21 cellular contexts compared by ENCODE assay signal in the genomic region with DNA sequence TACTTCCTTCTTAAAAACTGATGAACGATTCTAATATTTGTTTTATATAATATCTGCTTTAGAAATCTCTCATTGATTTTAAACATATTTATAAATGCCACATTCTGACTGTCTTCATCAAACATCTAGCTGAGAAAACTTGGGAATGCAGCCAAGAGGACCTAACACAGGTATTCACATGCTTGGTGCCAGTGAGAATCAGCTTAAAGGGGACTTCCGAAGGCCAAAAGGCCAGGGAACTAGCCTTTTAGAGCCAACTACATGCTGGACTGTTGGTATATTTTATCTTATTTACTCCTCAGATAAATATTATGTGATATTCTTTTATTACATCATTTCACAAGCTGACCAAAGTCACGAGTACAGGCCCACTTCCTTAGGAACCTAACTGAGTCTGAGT. TPM values are rescaled to one million over a fixed set of nuclear protein-coding genes. Genes with fewer than 3 reads are reported as not detected.
A peak's percentile ranks its signal among the peaks of the same experiment; 100 is the strongest.
DNase-seq lines count a peak whose midpoint lies in the region; ATAC-seq, FAIRE-seq and TF ChIP-seq lines count a peak whose summit lies in the region.
"Had no signal": no experiment of that assay in that cellular context is flagged by ENCODE, and none has a peak within 500 bp of the region (broad histone marks: within the 10 kb centered on the region; RNA-seq: fewer than 3 reads in every experiment).

No MANE protein-coding gene starts in this region.

- 18 to 23% methylated on average over 3 of the region's 3 CpGs for WGBS in pancreas, 2 donors

- peaks cover 3% of the 10 kb centered on the region for H3K9me3 Mint-ChIP-seq in glutamatergic neuron (ENCODE audit: unreplicated experiment)
- H3K9me3 Mint-ChIP-seq in activated CD4-positive, alpha-beta memory T cell treated with anti-CD3 and anti-CD28 coated beads, Interleukin-2, amount 10 ng/mL, durations not matched to agents 7 days and 5 days, result no peaks in the 10 kb centered on the region
- H3K9me3 Mint-ChIP-seq: activated CD4-positive, alpha-beta T cell treated with anti-CD3 and anti-CD28 coated beads, Interleukin-2, amount 10 ng/mL, durations not matched to agents 24 days and 14 days; central memory CD8-positive, alpha-beta T cell had no signal

- H3K4me1 ChIP-seq in cardiac muscle cell (ENCODE audit: low read depth), result peaks cover 27% of the 10 kb centered on the region
- peaks cover 0 to 4% (median 0%) of the 10 kb centered on the region in 3 donors for H3K4me1 ChIP-seq in pancreas
- no peaks in the 10 kb centered on the region for H3K4me1 ChIP-seq in upper lobe of right lung
- H3K4me1 ChIP-seq in effector memory CD4-positive, alpha-beta T cell (ENCODE audit: control insufficient read depth, insufficient read depth, low read length, poor library complexity, severe bottlenecking), result no peaks in the 10 kb centered on the region
- H3K4me1 ChIP-seq: Caco-2 had no signal

- no peak for FAIRE-seq in pancreas (lab: Jason Lieb, UNC)
- FAIRE-seq: GM18507 had no signal

- peak overlapping the region; percentile 93 for H3K27ac Mint-ChIP-seq in glutamatergic neuron (ENCODE audit: unreplicated experiment)
- no peak overlapping the region for H3K27ac Mint-ChIP-seq in activated CD4-positive, alpha-beta memory T cell treated with anti-CD3 and anti-CD28 coated beads, Interleukin-2, amount 10 ng/mL, durations not matched to agents 7 days and 5 days
- H3K27ac Mint-ChIP-seq: activated CD4-positive, alpha-beta T cell treated with anti-CD3 and anti-CD28 coated beads, Interleukin-2, amount 10 ng/mL, durations not matched to agents 24 days and 14 days; nephron progenitor cell; progenitor cell of endocrine pancreas; T-cell had no signal

- intact Hi-C loops in Right ventricle myocardium inferior (cut with DNase I), result no loop called here
- intact Hi-C loops in pancreas (cut with DNase I), result no loop called here
- intact Hi-C loops in upper lobe of right lung (cut with DNase I), result no loop called here

- CTCF ChIA-PET in activated CD4-positive, alpha-beta memory T cell treated with anti-CD3 and anti-CD28 coated beads, Interleukin-2, amount 10 ng/mL, durations not matched to agents 7 days and 5 days (lab: Charles Lee), result interaction anchor here (2.7 kb wide), 1 partner anchor 21 kb away, joined by 8 read pairs; no protein-coding TSS in a partner anchor

- peak overlapping the region; percentile 80 for H3K27ac ChIP-seq in cardiac muscle cell
- H3K27ac ChIP-seq in pancreas, result peak overlapping the region in 2 of 4 donors; percentile 35 to 55
- H3K27ac ChIP-seq in upper lobe of right lung, result peak overlapping the region; percentile 55
- H3K27ac ChIP-seq in effector memory CD4-positive, alpha-beta T cell (ENCODE audit: insufficient read depth, low read length, poor library complexity, severe bottlenecking), result no peak overlapping the region
- H3K27ac ChIP-seq: adrenal gland had no signal

- POLR2A ChIA-PET in activated CD4-positive, alpha-beta memory T cell treated with anti-CD3 and anti-CD28 coated beads, Interleukin-2, amount 10 ng/mL, durations not matched to agents 7 days and 5 days (lab: Charles Lee), result no interaction called here

- H3K27me3 ChIP-seq in cardiac muscle cell (no peaks in the 10 kb centered on the region), pancreas (no peaks in the 10 kb centered on the region), upper lobe of right lung (no peaks in the 10 kb centered on the region)
- H3K27me3 ChIP-seq in effector memory CD4-positive, alpha-beta T cell (replicated peaks; ENCODE audit: control insufficient read depth, insufficient read depth, low read length, poor library complexity, severe bottlenecking), result peaks cover 3% of the 10 kb centered on the region
- H3K27me3 ChIP-seq: adrenal gland, BE2C had no signal

- peaks cover 6% of the 10 kb centered on the region for H3K27me3 Mint-ChIP-seq in glutamatergic neuron (ENCODE audit: unreplicated experiment)
- H3K27me3 Mint-ChIP-seq in activated CD4-positive, alpha-beta memory T cell treated with anti-CD3 and anti-CD28 coated beads, Interleukin-2, amount 10 ng/mL, durations not matched to agents 7 days and 5 days, result peaks cover 11% of the 10 kb centered on the region
- H3K27me3 Mint-ChIP-seq: progenitor cell of endocrine pancreas had no signal

- H3K36me3 ChIP-seq in cardiac muscle cell (no peaks in the 10 kb centered on the region), pancreas (no peaks in the 10 kb centered on the region), upper lobe of right lung (no peaks in the 10 kb centered on the region)
- H3K36me3 ChIP-seq in effector memory CD4-positive, alpha-beta T cell (ENCODE audit: control insufficient read depth, insufficient read depth, low read length), result no peaks in the 10 kb centered on the region
- H3K36me3 ChIP-seq: adrenal gland, BE2C had no signal

- no peaks in the 10 kb centered on the region for H3K9me3 ChIP-seq in cardiac muscle cell (ENCODE audit: low read depth)
- H3K9me3 ChIP-seq in pancreas, result no peaks in the 10 kb centered on the region
- no peaks in the 10 kb centered on the region for H3K9me3 ChIP-seq in upper lobe of right lung
- no peaks in the 10 kb centered on the region for H3K9me3 ChIP-seq in effector memory CD4-positive, alpha-beta T cell (ENCODE audit: control insufficient read depth, low read length)
- H3K9me3 ChIP-seq: adrenal gland, BE2C, Caco-2 had no signal

- TF ChIP-seq CTCF in cardiac muscle cell (IDR thresholded peaks at IDR 0.05; ENCODE audit: low read depth, low read length), result no peak
- no peak for TF ChIP-seq CTCF in glutamatergic neuron (IDR thresholded peaks at IDR 0.05; ENCODE audit: partially characterized antibody, unreplicated experiment)
- TF ChIP-seq CTCF in pancreas (IDR thresholded peaks at IDR 0.05), result no peak
- TF ChIP-seq CTCF in upper lobe of right lung (IDR thresholded peaks at IDR 0.05), result no peak

- ATAC-seq in Right ventricle myocardium inferior (no peak), pancreas (peak in 3 of 4 donors; percentile 31 to 61 (median 56)), upper lobe of right lung (no peak)
- ATAC-seq: T-cell had no signal

- H3K4me3 Mint-ChIP-seq in glutamatergic neuron (ENCODE audit: unreplicated experiment), result no peak overlapping the region
- H3K4me3 Mint-ChIP-seq in activated CD4-positive, alpha-beta memory T cell treated with anti-CD3 and anti-CD28 coated beads, Interleukin-2, amount 10 ng/mL, durations not matched to agents 7 days and 5 days, result no peak overlapping the region
- H3K4me3 Mint-ChIP-seq: activated CD4-positive, alpha-beta T cell treated with anti-CD3 and anti-CD28 coated beads, Interleukin-2, amount 10 ng/mL, durations not matched to agents 24 days and 14 days; central memory CD8-positive, alpha-beta T cell; nephron progenitor cell; T-cell had no signal

- H3K36me3 Mint-ChIP-seq in glutamatergic neuron (ENCODE audit: unreplicated experiment), result no peaks in the 10 kb centered on the region
- H3K36me3 Mint-ChIP-seq in activated CD4-positive, alpha-beta memory T cell treated with anti-CD3 and anti-CD28 coated beads, Interleukin-2, amount 10 ng/mL, durations not matched to agents 7 days and 5 days (ENCODE audit: low read depth), result no peaks in the 10 kb centered on the region
- H3K36me3 Mint-ChIP-seq: T-cell had no signal

- DNase-seq in cardiac muscle cell (ENCODE audit: low read depth in 1 of 2, low spot score in 1 of 2) (peak in 1 of 2 donors; percentile 21), Right ventricle myocardium inferior (ENCODE audit: missing footprints) (no peak), glutamatergic neuron (no peak), pancreas (no peak), upper lobe of right lung (no peak), AG08395 (ENCODE audit: low spot score) (no peak)
- no peak for DNase-seq in effector memory CD4-positive, alpha-beta T cell
- no peak for DNase-seq in activated CD4-positive, alpha-beta memory T cell treated with anti-CD3 and anti-CD28 coated beads, Interleukin-2, amount 10 ng/mL, durations not matched to agents 7 days and 5 days
- DNase-seq: 8988T; activated CD4-positive, alpha-beta T cell treated with anti-CD3 and anti-CD28 coated beads, Interleukin-2, amount 10 ng/mL, durations not matched to agents 24 days and 14 days; activated effector memory CD4-positive, alpha-beta T cell treated with anti-CD3 and anti-CD28 coated beads, Interleukin-2, amount 50 U/mL, for 16 hours; adrenal gland; Caco-2; effector CD8-positive, alpha-beta T cell; NCI-H2107; nephron progenitor cell; T-cell had no signal

- no peak overlapping the region for H3K4me3 ChIP-seq in cardiac muscle cell
- no peak overlapping the region for H3K4me3 ChIP-seq in pancreas
- no peak overlapping the region for H3K4me3 ChIP-seq in upper lobe of right lung
- H3K4me3 ChIP-seq in effector memory CD4-positive, alpha-beta T cell (ENCODE audit: insufficient read depth, low read depth, low read length, poor library complexity, severe bottlenecking), result no peak overlapping the region
- H3K4me3 ChIP-seq: adrenal gland had no signal

- peaks cover 22% of the 10 kb centered on the region for H3K4me1 Mint-ChIP-seq in glutamatergic neuron (ENCODE audit: low read depth, unreplicated experiment)
- no peaks in the 10 kb centered on the region for H3K4me1 Mint-ChIP-seq in activated CD4-positive, alpha-beta memory T cell treated with anti-CD3 and anti-CD28 coated beads, Interleukin-2, amount 10 ng/mL, durations not matched to agents 7 days and 5 days
- H3K4me1 Mint-ChIP-seq: activated CD4-positive, alpha-beta T cell treated with anti-CD3 and anti-CD28 coated beads, Interleukin-2, amount 10 ng/mL, durations not matched to agents 24 days and 14 days; central memory CD8-positive, alpha-beta T cell; T-cell had no signal

RNA-seq across cellular contexts. Expression of gene PDLIM3, which starts 41.0 kb away (rescaled TPM):
- total RNA-seq in cardiac muscle cell (35.2 and 43.2 TPM in 2 replicates), Right ventricle myocardium inferior (281 TPM), glutamatergic neuron (ENCODE audit: unreplicated experiment) (262 TPM), pancreas (10 to 100 TPM in 3 of 6 donors, 1 to 10 TPM in 3; 6.3 to 32.9 (median 10.7) TPM), upper lobe of right lung (24.4 TPM)
- polyA plus RNA-seq in cardiac muscle cell (23.6 and 29.1 TPM in 2 replicates), pancreas (10 to 100 TPM; 30.6 to 50.5 TPM)
- not detected for total RNA-seq in activated CD4-positive, alpha-beta memory T cell treated with anti-CD3 and anti-CD28 coated beads, Interleukin-2, amount 10 ng/mL, durations not matched to agents 7 days and 5 days
- total RNA-seq: activated CD4-positive, alpha-beta T cell treated with anti-CD3 and anti-CD28 coated beads, Interleukin-2, amount 10 ng/mL, durations not matched to agents 24 days and 14 days had no signal

Comparison
In these comparisons a context has a peak if more than half of its experiments do, and no peak if none do; other contexts are left out.
1. ATAC-seq: peak in pancreas (3 of 4); none in Right ventricle myocardium inferior (single experiment) and upper lobe of right lung (single experiment).
2. RNA of gene PDLIM3, which starts 41.0 kb away (total RNA-seq): 281 TPM in Right ventricle myocardium inferior (single experiment), 262 TPM in glutamatergic neuron (single experiment), 35.2 to 43.2 TPM in cardiac muscle cell, 24.4 TPM in upper lobe of right lung (single experiment) and 6.3 to 32.9 TPM in pancreas; not detected in activated CD4-positive, alpha-beta memory T cell treated with anti-CD3 and anti-CD28 coated beads, Interleukin-2, amount 10 ng/mL, durations not matched to agents 7 days and 5 days; every median in the first group is over 4 times any median in the second.